In the genomic region with DNA sequence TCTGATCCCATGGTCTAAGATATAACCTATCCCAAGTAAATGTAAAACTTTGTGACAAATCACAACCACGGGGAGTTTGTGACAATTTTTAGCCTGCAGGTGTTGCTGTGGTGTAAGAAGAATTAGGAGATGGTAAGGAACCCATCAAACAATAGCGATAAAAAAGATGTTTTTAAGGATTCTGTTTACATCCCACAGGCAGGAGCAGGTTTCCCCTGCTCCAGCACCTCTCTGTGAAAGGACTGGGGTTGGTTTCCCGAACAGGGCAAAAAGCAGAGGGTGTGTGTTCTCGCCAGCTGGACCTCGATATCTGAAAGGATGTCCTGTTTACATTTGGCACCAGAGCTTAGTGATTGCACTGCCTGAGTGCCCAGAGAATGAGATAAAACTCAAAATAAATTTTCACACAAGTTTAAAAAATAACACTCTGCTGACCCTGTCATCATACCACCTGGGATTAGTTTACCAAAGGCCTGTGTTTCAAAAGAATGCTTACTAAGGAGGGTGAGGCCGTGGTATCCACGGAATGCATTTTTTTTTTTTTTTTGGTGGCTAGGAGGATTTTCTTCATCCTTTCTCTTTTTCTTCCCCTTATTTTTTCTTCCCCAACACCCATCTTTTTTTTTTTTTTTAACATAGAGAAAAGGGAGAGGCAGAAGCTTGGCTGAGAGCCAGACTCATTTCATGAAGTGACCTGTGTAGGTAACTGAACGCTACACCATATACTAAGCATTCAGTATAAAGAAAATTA, we compare ENCODE assay signal across 2 cellular contexts.
TF ChIP-seq lines count a peak whose summit lies in the region.

No MANE protein-coding gene starts in this region.

TF ChIP-seq in HCT116, 20 proteins besides CTCF, POLR2A, EP300 and RAD21 (continued from another document):
- TF ChIP-seq, protein P1, sequence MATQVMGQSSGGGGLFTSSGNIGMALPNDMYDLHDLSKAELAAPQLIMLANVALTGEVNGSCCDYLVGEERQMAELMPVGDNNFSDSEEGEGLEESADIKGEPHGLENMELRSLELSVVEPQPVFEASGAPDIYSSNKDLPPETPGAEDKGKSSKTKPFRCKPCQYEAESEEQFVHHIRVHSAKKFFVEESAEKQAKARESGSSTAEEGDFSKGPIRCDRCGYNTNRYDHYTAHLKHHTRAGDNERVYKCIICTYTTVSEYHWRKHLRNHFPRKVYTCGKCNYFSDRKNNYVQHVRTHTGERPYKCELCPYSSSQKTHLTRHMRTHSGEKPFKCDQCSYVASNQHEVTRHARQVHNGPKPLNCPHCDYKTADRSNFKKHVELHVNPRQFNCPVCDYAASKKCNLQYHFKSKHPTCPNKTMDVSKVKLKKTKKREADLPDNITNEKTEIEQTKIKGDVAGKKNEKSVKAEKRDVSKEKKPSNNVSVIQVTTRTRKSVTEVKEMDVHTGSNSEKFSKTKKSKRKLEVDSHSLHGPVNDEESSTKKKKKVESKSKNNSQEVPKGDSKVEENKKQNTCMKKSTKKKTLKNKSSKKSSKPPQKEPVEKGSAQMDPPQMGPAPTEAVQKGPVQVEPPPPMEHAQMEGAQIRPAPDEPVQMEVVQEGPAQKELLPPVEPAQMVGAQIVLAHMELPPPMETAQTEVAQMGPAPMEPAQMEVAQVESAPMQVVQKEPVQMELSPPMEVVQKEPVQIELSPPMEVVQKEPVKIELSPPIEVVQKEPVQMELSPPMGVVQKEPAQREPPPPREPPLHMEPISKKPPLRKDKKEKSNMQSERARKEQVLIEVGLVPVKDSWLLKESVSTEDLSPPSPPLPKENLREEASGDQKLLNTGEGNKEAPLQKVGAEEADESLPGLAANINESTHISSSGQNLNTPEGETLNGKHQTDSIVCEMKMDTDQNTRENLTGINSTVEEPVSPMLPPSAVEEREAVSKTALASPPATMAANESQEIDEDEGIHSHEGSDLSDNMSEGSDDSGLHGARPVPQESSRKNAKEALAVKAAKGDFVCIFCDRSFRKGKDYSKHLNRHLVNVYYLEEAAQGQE (IDR thresholded peaks at IDR 0.05; ENCODE audit: low read depth) = no peak

TF ChIP-seq in SK-N-SH treated with all-trans-retinoic acid at 6 μM for 48 hours, 23 proteins besides CTCF, POLR2A, EP300 and RAD21 (continued from another document):
- TF ChIP-seq, protein P2, sequence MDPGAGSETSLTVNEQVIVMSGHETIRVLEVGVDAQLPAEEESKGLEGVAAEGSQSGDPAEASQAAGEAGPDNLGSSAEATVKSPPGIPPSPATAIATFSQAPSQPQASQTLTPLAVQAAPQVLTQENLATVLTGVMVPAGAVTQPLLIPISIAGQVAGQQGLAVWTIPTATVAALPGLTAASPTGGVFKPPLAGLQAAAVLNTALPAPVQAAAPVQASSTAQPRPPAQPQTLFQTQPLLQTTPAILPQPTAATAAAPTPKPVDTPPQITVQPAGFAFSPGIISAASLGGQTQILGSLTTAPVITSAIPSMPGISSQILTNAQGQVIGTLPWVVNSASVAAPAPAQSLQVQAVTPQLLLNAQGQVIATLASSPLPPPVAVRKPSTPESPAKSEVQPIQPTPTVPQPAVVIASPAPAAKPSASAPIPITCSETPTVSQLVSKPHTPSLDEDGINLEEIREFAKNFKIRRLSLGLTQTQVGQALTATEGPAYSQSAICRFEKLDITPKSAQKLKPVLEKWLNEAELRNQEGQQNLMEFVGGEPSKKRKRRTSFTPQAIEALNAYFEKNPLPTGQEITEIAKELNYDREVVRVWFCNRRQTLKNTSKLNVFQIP (CRISPR knock-in tag; IDR thresholded peaks at IDR 0.05; ENCODE audit: borderline replicate concordance, low read depth) = no peak
- TF ChIP-seq ZFP30 (CRISPR knock-in tag; IDR thresholded peaks at IDR 0.05) (no peak), ISL1 (CRISPR knock-in tag; IDR thresholded peaks at IDR 0.05) (no peak), ZC3H10 (CRISPR knock-in tag; IDR thresholded peaks at IDR 0.05) (no peak), TOX (CRISPR knock-in tag; IDR thresholded peaks at IDR 0.05; ENCODE audit: borderline replicate concordance) (no peak)
- TF ChIP-seq, protein P3, sequence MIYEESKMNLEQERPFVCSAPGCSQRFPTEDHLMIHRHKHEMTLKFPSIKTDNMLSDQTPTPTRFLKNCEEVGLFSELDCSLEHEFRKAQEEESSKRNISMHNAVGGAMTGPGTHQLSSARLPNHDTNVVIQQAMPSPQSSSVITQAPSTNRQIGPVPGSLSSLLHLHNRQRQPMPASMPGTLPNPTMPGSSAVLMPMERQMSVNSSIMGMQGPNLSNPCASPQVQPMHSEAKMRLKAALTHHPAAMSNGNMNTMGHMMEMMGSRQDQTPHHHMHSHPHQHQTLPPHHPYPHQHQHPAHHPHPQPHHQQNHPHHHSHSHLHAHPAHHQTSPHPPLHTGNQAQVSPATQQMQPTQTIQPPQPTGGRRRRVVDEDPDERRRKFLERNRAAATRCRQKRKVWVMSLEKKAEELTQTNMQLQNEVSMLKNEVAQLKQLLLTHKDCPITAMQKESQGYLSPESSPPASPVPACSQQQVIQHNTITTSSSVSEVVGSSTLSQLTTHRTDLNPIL (CRISPR knock-in tag; IDR thresholded peaks at IDR 0.05; ENCODE audit: low read depth) = no peak
- TF ChIP-seq, protein P4, sequence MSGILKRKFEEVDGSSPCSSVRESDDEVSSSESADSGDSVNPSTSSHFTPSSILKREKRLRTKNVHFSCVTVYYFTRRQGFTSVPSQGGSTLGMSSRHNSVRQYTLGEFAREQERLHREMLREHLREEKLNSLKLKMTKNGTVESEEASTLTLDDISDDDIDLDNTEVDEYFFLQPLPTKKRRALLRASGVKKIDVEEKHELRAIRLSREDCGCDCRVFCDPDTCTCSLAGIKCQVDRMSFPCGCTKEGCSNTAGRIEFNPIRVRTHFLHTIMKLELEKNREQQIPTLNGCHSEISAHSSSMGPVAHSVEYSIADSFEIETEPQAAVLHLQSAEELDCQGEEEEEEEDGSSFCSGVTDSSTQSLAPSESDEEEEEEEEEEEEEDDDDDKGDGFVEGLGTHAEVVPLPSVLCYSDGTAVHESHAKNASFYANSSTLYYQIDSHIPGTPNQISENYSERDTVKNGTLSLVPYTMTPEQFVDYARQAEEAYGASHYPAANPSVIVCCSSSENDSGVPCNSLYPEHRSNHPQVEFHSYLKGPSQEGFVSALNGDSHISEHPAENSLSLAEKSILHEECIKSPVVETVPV (CRISPR knock-in tag; IDR thresholded peaks at IDR 0.05) = no peak
